Comparison of ENCODE assay signal across 9 cellular contexts in the genomic region with DNA sequence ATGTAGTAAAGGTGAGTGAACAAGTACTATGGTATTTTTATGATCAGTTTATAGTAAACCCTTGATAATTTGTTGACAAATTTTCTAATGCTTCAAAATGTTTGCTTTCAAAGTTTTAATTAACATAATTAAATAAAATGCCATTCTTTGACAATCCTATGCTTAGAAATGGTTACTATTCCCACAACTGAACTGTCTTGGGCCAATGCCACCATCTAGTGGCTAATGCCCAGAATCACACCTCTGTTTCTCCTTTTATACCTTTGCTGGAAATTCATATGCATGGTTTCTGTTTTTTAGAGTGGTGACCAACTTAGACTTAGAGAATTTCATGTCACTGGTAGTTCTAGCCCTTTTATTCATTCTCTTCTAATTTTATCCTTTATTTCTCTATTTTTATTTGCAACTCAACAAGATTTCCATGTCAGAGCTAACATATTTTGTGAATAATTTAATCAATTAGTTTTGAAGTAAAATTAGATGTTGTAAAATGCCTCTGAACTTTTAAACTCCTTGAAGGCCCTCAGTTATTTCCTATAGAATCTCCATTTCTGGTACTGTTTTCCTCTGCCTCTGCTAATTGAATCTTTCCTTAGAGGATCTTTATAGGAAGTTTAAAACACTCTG. TPM values are rescaled to one million over a fixed set of nuclear protein-coding genes. Genes with fewer than 3 reads are reported as not detected.
DNase-seq lines count a peak whose midpoint lies in the region; ATAC-seq, FAIRE-seq and TF ChIP-seq lines count a peak whose summit lies in the region.
"Had no signal": no experiment of that assay in that cellular context is flagged by ENCODE, and none has a peak within 500 bp of the region (broad histone marks: within the 10 kb centered on the region; RNA-seq: fewer than 3 reads in every experiment).

No MANE protein-coding gene starts in this region.

- H3K36me3 Mint-ChIP-seq in activated T-helper 2 cell treated with anti-CD3 and anti-CD28 coated beads, Interferon-gamma antibody, Interleukin-2, Interleukin-4, amounts not matched to agents 10 μg/mL and 5 μg/mL and 100 μg/mL, durations not matched to agents 14 hours and 24 hours and 36 hours (ENCODE audit: low read depth), result peaks cover 49% of the 10 kb centered on the region
- H3K36me3 Mint-ChIP-seq in osteocyte (ENCODE audit: unreplicated experiment), result peaks cover 23% of the 10 kb centered on the region

- H3K4me1 Mint-ChIP-seq in activated T-helper 2 cell treated with anti-CD3 and anti-CD28 coated beads, Interferon-gamma antibody, Interleukin-2, Interleukin-4, amounts not matched to agents 10 μg/mL and 5 μg/mL and 100 μg/mL, durations not matched to agents 14 hours and 24 hours and 36 hours (ENCODE audit: low read depth), result peaks cover 3% of the 10 kb centered on the region
- peaks cover 4% of the 10 kb centered on the region for H3K4me1 Mint-ChIP-seq in osteocyte (ENCODE audit: unreplicated experiment)

- no peaks in the 10 kb centered on the region for H3K4me1 ChIP-seq in PC-3 (ENCODE audit: insufficient read depth, low read length)
- H3K4me1 ChIP-seq in aorta (ENCODE audit: control insufficient read depth in 1 of 2, insufficient read depth in 2 of 2, low read length in 2 of 2), result no peaks in the 10 kb centered on the region
- H3K4me1 ChIP-seq: BLaER1 had no signal

- H3K36me3 ChIP-seq in PC-3 (ENCODE audit: low read depth, low read length) (0 out of 2 replicates have a peak, but pooled peaks cover 3% of the 10 kb centered on the region), aorta (ENCODE audit: control insufficient read depth in 1 of 2, insufficient read depth in 2 of 2, low read length in 1 of 2) (peaks cover 0 to 3% of the 10 kb centered on the region in 2 donors)

- no peak for FAIRE-seq in frontal cortex (lab: Jason Lieb, UNC)

- TF ChIP-seq CTCF in PC-3 (conservative IDR thresholded peaks at IDR 0.05; ENCODE audit: low read depth, low read length) (peak; percentile 83), osteocyte (IDR thresholded peaks at IDR 0.05) (peak; percentile 95)

- no peak overlapping the region for H3K4me3 ChIP-seq in PC-3 (ENCODE audit: low read length)
- H3K4me3 ChIP-seq in aorta (ENCODE audit: low read length in 2 of 2), result no peak overlapping the region
- H3K4me3 ChIP-seq: BLaER1 had no signal

- H3K4me3 Mint-ChIP-seq in activated T-helper 2 cell treated with anti-CD3 and anti-CD28 coated beads, Interferon-gamma antibody, Interleukin-2, Interleukin-4, amounts not matched to agents 10 μg/mL and 5 μg/mL and 100 μg/mL, durations not matched to agents 14 hours and 24 hours and 36 hours (ENCODE audit: low read depth), result no peak overlapping the region
- no peak overlapping the region for H3K4me3 Mint-ChIP-seq in osteocyte (ENCODE audit: unreplicated experiment)

- POLR2A ChIA-PET in PC-3 (lab: Charles Lee; ENCODE audit: unreplicated experiment), result no interaction called here

- no peak overlapping the region for H3K27ac ChIP-seq in PC-3 (ENCODE audit: low read length)
- no peak overlapping the region for H3K27ac ChIP-seq in aorta (ENCODE audit: low read depth in 1 of 2, low read length in 2 of 2)
- H3K27ac ChIP-seq: BLaER1 had no signal

- H3K9ac ChIP-seq in PC-3 (ENCODE audit: low read length), result no peak overlapping the region
- H3K9ac ChIP-seq: BLaER1 had no signal

- intact Hi-C loops in PC-3 (cut with micrococcal nuclease), result loop anchor here (1.0 kb wide), 5 partner anchors 163 to 371 kb away; no protein-coding TSS in a partner anchor
- intact Hi-C loops in activated T-helper 2 cell treated with anti-CD3 and anti-CD28 coated beads, Interferon-gamma antibody, Interleukin-2, Interleukin-4, amounts not matched to agents 10 μg/mL and 5 μg/mL and 100 μg/mL, durations not matched to agents 14 hours and 24 hours and 36 hours (cut with micrococcal nuclease), result loop anchor here (1.0 to 5.0 kb wide), 6 partner anchors 49 to 371 kb away; no protein-coding TSS in a partner anchor
- intact Hi-C loops in aorta (cut with DNase I), result loop anchor here (2.0 to 5.0 kb wide), 7 partner anchors 89 to 339 kb away; no protein-coding TSS in a partner anchor

- ATAC-seq in PC-3 (no peak), aorta (ENCODE audit: low FRiP score) (peak; percentile 87)

- H3K9me2 ChIP-seq in PC-3 (replicated peaks; ENCODE audit: low read length), result no peaks in the 10 kb centered on the region

- H3K27me3 ChIP-seq in PC-3 (ENCODE audit: low read length) (no peaks in the 10 kb centered on the region), aorta (ENCODE audit: control insufficient read depth in 1 of 2, insufficient read depth in 2 of 2, low read length in 1 of 2) (no peaks in the 10 kb centered on the region)
- H3K27me3 ChIP-seq: BLaER1 had no signal

- BruUV-seq in PC-3 (replicated peaks; lab: Mats Ljungman, UMichigan), result no TSS peak

- no peak overlapping the region for H2AFZ ChIP-seq in PC-3 (ENCODE audit: low read length)

- H4K20me1 ChIP-seq in PC-3 (ENCODE audit: low read length), result no peaks in the 10 kb centered on the region

- no peak overlapping the region for H3K27ac Mint-ChIP-seq in activated T-helper 2 cell treated with anti-CD3 and anti-CD28 coated beads, Interferon-gamma antibody, Interleukin-2, Interleukin-4, amounts not matched to agents 10 μg/mL and 5 μg/mL and 100 μg/mL, durations not matched to agents 14 hours and 24 hours and 36 hours
- no peak overlapping the region for H3K27ac Mint-ChIP-seq in osteocyte (ENCODE audit: unreplicated experiment)

- no peaks in the 10 kb centered on the region for H3F3A ChIP-seq in PC-3 (ENCODE audit: low read length, unreplicated experiment)

- no peaks in the 10 kb centered on the region for H3K27me3 Mint-ChIP-seq in activated T-helper 2 cell treated with anti-CD3 and anti-CD28 coated beads, Interferon-gamma antibody, Interleukin-2, Interleukin-4, amounts not matched to agents 10 μg/mL and 5 μg/mL and 100 μg/mL, durations not matched to agents 14 hours and 24 hours and 36 hours (ENCODE audit: low read depth)
- H3K27me3 Mint-ChIP-seq in osteocyte (ENCODE audit: unreplicated experiment), result no peaks in the 10 kb centered on the region

- H3K4me2 ChIP-seq in PC-3 (ENCODE audit: low read length), result no peak overlapping the region
- H3K4me2 ChIP-seq: BLaER1 had no signal

- no peaks in the 10 kb centered on the region for H3K9me3 Mint-ChIP-seq in activated T-helper 2 cell treated with anti-CD3 and anti-CD28 coated beads, Interferon-gamma antibody, Interleukin-2, Interleukin-4, amounts not matched to agents 10 μg/mL and 5 μg/mL and 100 μg/mL, durations not matched to agents 14 hours and 24 hours and 36 hours
- no peaks in the 10 kb centered on the region for H3K9me3 Mint-ChIP-seq in osteocyte (ENCODE audit: unreplicated experiment)

- H3K79me2 ChIP-seq in PC-3 (ENCODE audit: low read length), result no peaks in the 10 kb centered on the region

- H3K9me3 ChIP-seq in PC-3 (ENCODE audit: low read length) (no peaks in the 10 kb centered on the region), aorta (ENCODE audit: control insufficient read depth, low read length) (no peaks in the 10 kb centered on the region)

- peak; percentile 6 for DNase-seq in NCI-H2029 treated with DMSO at 0.1 percent for 48 hours (lab: John Stamatoyannopoulos, UW)
- DNase-seq in NCI-H2029 (lab: John Stamatoyannopoulos, UW), result no peak
- peak; percentile 21 for DNase-seq in HPDE6-E6E7 (ENCODE audit: extremely low spot score)
- peak; percentile 65 for DNase-seq in PC-3
- peak; percentile 14 for DNase-seq in activated T-helper 2 cell treated with anti-CD3 and anti-CD28 coated beads, Interferon-gamma antibody, Interleukin-2, Interleukin-4, amounts not matched to agents 10 μg/mL and 5 μg/mL and 100 μg/mL, durations not matched to agents 14 hours and 24 hours and 36 hours (ENCODE audit: low spot score)
- DNase-seq in frontal cortex (ENCODE audit: low spot score in 2 of 2), result peak; percentile 19 to 24
- DNase-seq in osteocyte (ENCODE audit: extremely low spot score, unreplicated experiment), result no peak
- DNase-seq in aorta, result no peak

- CTCF ChIA-PET in PC-3 (lab: Charles Lee), result interaction anchor here (0.7 kb wide), 1 partner anchor 163 kb away, joined by 3 read pairs; no protein-coding TSS in a partner anchor

RNA-seq across cellular contexts. Expression of a gene that starts 31.1 kb away (rescaled TPM):
- 15.8 and 25.0 TPM in 2 replicates for total RNA-seq in PC-3 (2014; rRNA removed)
- total RNA-seq in activated T-helper 2 cell treated with anti-CD3 and anti-CD28 coated beads, Interferon-gamma antibody, Interleukin-2, Interleukin-4, amounts not matched to agents 10 μg/mL and 5 μg/mL and 100 μg/mL, durations not matched to agents 14 hours and 24 hours and 36 hours, result 35.9 and 36.9 TPM in 2 replicates
- total RNA-seq in frontal cortex, result 15.5 TPM
- 27.8 and 31.2 TPM in 2 replicates for total RNA-seq in osteocyte
- total RNA-seq in aorta, result 100 to 1,000 TPM in 1 of 2 donors, 10 to 100 TPM in 1; 77.7 to 145 TPM
- 100 to 1,000 TPM in 1 of 2 donors, 10 to 100 TPM in 1; 47.1 to 115 TPM for polyA plus RNA-seq in aorta

Comparison
In these comparisons a context has a peak if more than half of its experiments do, and no peak if none do; other contexts are left out.
1. DNase-seq: peak in NCI-H2029 treated with DMSO at 0.1 percent for 48 hours (single experiment), HPDE6-E6E7 (single experiment), PC-3 (single experiment), activated T-helper 2 cell treated with anti-CD3 and anti-CD28 coated beads, Interferon-gamma antibody, Interleukin-2, Interleukin-4, amounts not matched to agents 10 μg/mL and 5 μg/mL and 100 μg/mL, durations not matched to agents 14 hours and 24 hours and 36 hours (single experiment) and frontal cortex (2 of 2); none in NCI-H2029 (single experiment), osteocyte (single experiment) and aorta (0 of 2).